Comparison of ENCODE assay signal across 21 cellular contexts in the genomic region with DNA sequence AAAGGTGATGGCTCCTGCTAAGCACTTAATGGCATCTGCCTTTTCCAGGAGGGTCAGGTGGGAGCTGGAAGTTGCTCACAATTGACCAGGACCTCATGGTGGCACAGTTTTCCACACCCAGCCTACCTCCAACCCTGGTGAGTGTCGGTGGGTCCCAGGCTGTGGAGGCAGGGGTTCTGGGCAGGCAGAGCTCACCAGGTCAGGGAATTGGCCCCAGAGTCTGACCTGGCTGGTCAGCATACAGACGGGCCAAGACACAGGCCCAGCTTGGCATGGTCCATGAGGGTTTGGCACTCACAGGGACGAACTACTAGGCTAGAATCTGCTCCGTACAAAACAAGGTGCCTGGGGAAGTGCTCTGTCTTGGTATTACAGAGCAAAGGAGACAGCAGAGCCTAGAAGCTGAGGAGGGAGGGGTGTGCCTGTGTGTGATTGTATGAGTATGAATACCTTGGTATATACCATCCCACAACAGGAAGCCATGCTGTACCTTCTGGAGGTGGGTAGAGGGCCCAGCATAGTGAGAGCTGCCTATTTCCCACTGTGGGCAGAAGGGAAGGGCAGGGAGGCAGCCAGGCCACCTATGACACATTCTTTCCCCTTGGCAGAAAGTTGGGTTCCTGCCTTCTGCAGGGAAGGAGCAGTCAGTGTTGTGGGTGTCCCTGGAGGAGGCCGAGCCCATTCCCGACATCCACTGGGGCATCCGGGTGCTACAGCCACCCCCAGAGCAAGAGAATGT. TPM values are rescaled to one million over a fixed set of nuclear protein-coding genes. Genes with fewer than 3 reads are reported as not detected.
"Had no signal": no experiment of that assay in that cellular context is flagged by ENCODE, and none has a peak within 500 bp of the region (broad histone marks: within the 10 kb centered on the region; RNA-seq: fewer than 3 reads in every experiment).

No MANE protein-coding gene starts in this region.

- H3K4me3 Mint-ChIP-seq: memory B cell; natural killer cell treated with Interleukin-12 subunit alpha and Interleukin-12 subunit beta and Interleukin-15 and Interleukin-18, amount 100 ng/mL, for 72 hours; type B pancreatic cell had no signal

- ATAC-seq: natural killer cell treated with Interleukin-12 subunit alpha and Interleukin-12 subunit beta and Interleukin-15 and Interleukin-18, amount 100 ng/mL, for 72 hours; stimulated activated naive CD8-positive, alpha-beta T cell treated with anti-CD3 and anti-CD28 coated beads, Interleukin-15, Interleukin-2, amounts not matched to agents 100 U/mL and 50 U/mL, for 24 hours had no signal

- DNase-seq: effector CD4-positive, alpha-beta T cell; naive B cell; right lobe of liver; small intestine; stimulated activated CD4-positive, alpha-beta T cell treated with anti-CD3 and anti-CD28 coated beads, Interleukin-12 subunit alpha, Interleukin-12 subunit beta, amount 100 ng/mL, for 4 hours; stimulated activated CD4-positive, alpha-beta T cell treated with anti-CD3 and anti-CD28 coated beads, Interleukin-1b, Interleukin-23, amount 100 ng/mL, for 48 hours; stimulated activated CD4-positive, alpha-beta T cell treated with anti-CD3 and anti-CD28 coated beads, Interleukin-4, amount 100 ng/mL, for 1 hour; stimulated activated CD8-positive, alpha-beta memory T cell treated with anti-CD3 and anti-CD28 coated beads, Interleukin-4, amount 100 ng/mL, for 48 hours; stimulated activated naive CD8-positive, alpha-beta T cell treated with anti-CD3 and anti-CD28 coated beads, Interleukin-15, Interleukin-2, amounts not matched to agents 100 U/mL and 50 U/mL, for 24 hours; substantia nigra; testis; tibial artery had no signal

- H3K9me3 Mint-ChIP-seq: memory B cell; naive B cell; natural killer cell treated with Interleukin-12 subunit alpha and Interleukin-12 subunit beta and Interleukin-15 and Interleukin-18, amount 100 ng/mL, for 72 hours; neural crest cell; type B pancreatic cell had no signal

- H3K27me3 Mint-ChIP-seq: naive B cell; natural killer cell treated with Interleukin-12 subunit alpha and Interleukin-12 subunit beta and Interleukin-15 and Interleukin-18, amount 100 ng/mL, for 72 hours; type B pancreatic cell had no signal

- H3K27ac Mint-ChIP-seq: memory B cell; natural killer cell treated with Interleukin-12 subunit alpha and Interleukin-12 subunit beta and Interleukin-15 and Interleukin-18, amount 100 ng/mL, for 72 hours; progenitor cell of endocrine pancreas; type B pancreatic cell had no signal

- H3K4me1 Mint-ChIP-seq: neural crest cell had no signal

RNA-seq across cellular contexts. Expression of a gene that starts 38.8 kb away (rescaled TPM):
- total RNA-seq: dermis microvascular lymphatic vessel endothelial cell, frontal cortex, liver, urinary bladder had no signal
